ENCODE assay signal across 27 cellular contexts in genomic region chr14:88025350-88025749, GRCh38. TPM values are rescaled to one million over a fixed set of nuclear protein-coding genes. Genes with fewer than 3 reads are reported as not detected.
DNase-seq lines count a peak whose midpoint lies in the region; ATAC-seq and TF ChIP-seq lines count a peak whose summit lies in the region.
"Had no signal": no experiment of that assay in that cellular context is flagged by ENCODE, and none has a peak within 500 bp of the region (broad histone marks: within the 10 kb centered on the region; RNA-seq: fewer than 3 reads in every experiment).

No MANE protein-coding gene starts in this region.

- no peak overlapping the region for H3K27ac ChIP-seq in CD4-positive, alpha-beta memory T cell (ENCODE audit: low read depth, low read length)
- H3K27ac ChIP-seq in endodermal cell (ENCODE audit: low read depth, low read length) (peak overlapping the region; percentile 39), OCI-LY7 (ENCODE audit: low read depth, low read length, poor library complexity, severe bottlenecking) (no peak overlapping the region)
- no peak overlapping the region for H3K27ac ChIP-seq in naive thymus-derived CD4-positive, alpha-beta T cell (ENCODE audit: low read depth, low read length)
- H3K27ac ChIP-seq: brain microvascular endothelial cell, RWPE1, SK-N-MC had no signal

- no peak overlapping the region for H3K4me3 ChIP-seq in CD4-positive, alpha-beta memory T cell (ENCODE audit: low read length in 2 of 2)
- no peak overlapping the region for H3K4me3 ChIP-seq in Loucy (ENCODE audit: low read length, poor library complexity, severe bottlenecking)
- peak overlapping the region; percentile 37 for H3K4me3 ChIP-seq in endodermal cell (ENCODE audit: low read length)
- no peak overlapping the region for H3K4me3 ChIP-seq in naive thymus-derived CD4-positive, alpha-beta T cell (ENCODE audit: low read length)
- H3K4me3 ChIP-seq in OCI-LY7 (ENCODE audit: low read depth, low read length, poor library complexity, severe bottlenecking), result no peak overlapping the region
- H3K4me3 ChIP-seq: SK-N-MC had no signal

- H3K36me3 ChIP-seq in CD4-positive, alpha-beta memory T cell (ENCODE audit: insufficient read depth, low read length), result no peaks in the 10 kb centered on the region
- no peaks in the 10 kb centered on the region for H3K36me3 ChIP-seq in Loucy (ENCODE audit: insufficient read depth, low read length)
- H3K36me3 ChIP-seq in endodermal cell (ENCODE audit: control insufficient read depth, insufficient read depth, low read length), result no peaks in the 10 kb centered on the region
- no peaks in the 10 kb centered on the region for H3K36me3 ChIP-seq in naive thymus-derived CD4-positive, alpha-beta T cell (ENCODE audit: control insufficient read depth in 2 of 3, insufficient read depth in 3 of 3, low read length in 3 of 3)
- H3K36me3 ChIP-seq in OCI-LY7 (ENCODE audit: insufficient read depth, low read length), result no peaks in the 10 kb centered on the region
- H3K36me3 ChIP-seq: brain microvascular endothelial cell had no signal

- peaks cover 58 to 87% (median 74%) of the 10 kb centered on the region in 4 donors for H3K4me1 Mint-ChIP-seq in CD4-positive, alpha-beta memory T cell
- H3K4me1 Mint-ChIP-seq in endodermal cell, result peaks cover 45% of the 10 kb centered on the region
- peaks cover 56 to 89% (median 75%) of the 10 kb centered on the region in 7 donors for H3K4me1 Mint-ChIP-seq in naive thymus-derived CD4-positive, alpha-beta T cell
- no peaks in the 10 kb centered on the region for H3K4me1 Mint-ChIP-seq in HFFc6 (ENCODE audit: low read depth)

- WGBS in endodermal cell (ENCODE audit: insufficient coverage in 1 of 2, insufficient read length in 1 of 2), 2 experiments, result 89 to 94% methylated on average over 2 to 3 of the region's 3 CpGs

- H3K9ac ChIP-seq in Loucy (ENCODE audit: low read depth, low read length, poor library complexity, severe bottlenecking) (no peak overlapping the region), endodermal cell (ENCODE audit: extremely low read depth, low read length, poor library complexity, severe bottlenecking) (no peak overlapping the region)

- H4K20me1 ChIP-seq in Loucy (ENCODE audit: insufficient read depth, low read length, poor library complexity, severe bottlenecking) (no peaks in the 10 kb centered on the region), OCI-LY7 (ENCODE audit: insufficient read depth, low read length) (no peaks in the 10 kb centered on the region)

- peaks cover 73% of the 10 kb centered on the region for H3K4me1 ChIP-seq in CD4-positive, alpha-beta memory T cell (ENCODE audit: insufficient read depth, low read length)
- peaks cover 40% of the 10 kb centered on the region for H3K4me1 ChIP-seq in Loucy (ENCODE audit: insufficient read depth, low read length, poor library complexity, severe bottlenecking)
- peaks cover 7% of the 10 kb centered on the region for H3K4me1 ChIP-seq in endodermal cell (ENCODE audit: control insufficient read depth, insufficient read depth, low read length)
- peaks cover 43 to 45% of the 10 kb centered on the region in 2 donors for H3K4me1 ChIP-seq in naive thymus-derived CD4-positive, alpha-beta T cell (ENCODE audit: control insufficient read depth in 2 of 2, insufficient read depth in 2 of 2, low read length in 2 of 2)
- peaks cover 12% of the 10 kb centered on the region for H3K4me1 ChIP-seq in OCI-LY7 (ENCODE audit: insufficient read depth, low read length, poor library complexity, severe bottlenecking)

- H3K4me3 Mint-ChIP-seq in CD4-positive, alpha-beta memory T cell, result peak overlapping the region in 2 of 8 donors; percentile 46 to 51
- peak overlapping the region; percentile 23 for H3K4me3 Mint-ChIP-seq in endodermal cell
- H3K4me3 Mint-ChIP-seq in naive thymus-derived CD4-positive, alpha-beta T cell, result peak overlapping the region in 3 of 10 donors; percentile 8 to 28 (median 25)
- H3K4me3 Mint-ChIP-seq in HFFc6, result no peak overlapping the region
- H3K4me3 Mint-ChIP-seq: H9; stimulated activated naive CD8-positive, alpha-beta T cell treated with anti-CD3 and anti-CD28 coated beads, Interleukin-15, amount 100 ng/mL, for 72 hours had no signal

- H3K9me3 ChIP-seq in CD4-positive, alpha-beta memory T cell (ENCODE audit: control insufficient read depth in 1 of 2, low read length in 2 of 2), result no peaks in the 10 kb centered on the region
- H3K9me3 ChIP-seq in Loucy (ENCODE audit: insufficient read depth, low read depth, low read length) (no peaks in the 10 kb centered on the region), endodermal cell (ENCODE audit: control insufficient read depth, low read length) (no peaks in the 10 kb centered on the region), OCI-LY7 (ENCODE audit: low read length) (no peaks in the 10 kb centered on the region)
- no peaks in the 10 kb centered on the region for H3K9me3 ChIP-seq in naive thymus-derived CD4-positive, alpha-beta T cell (ENCODE audit: control insufficient read depth in 2 of 3, low read length in 3 of 3)

- no TSS peak for BruUV-seq in OCI-LY7 (replicated peaks; lab: Mats Ljungman, UMichigan)

- peak overlapping the region in 5 of 7 donors; percentile 5 to 84 (median 66) for H3K27ac Mint-ChIP-seq in CD4-positive, alpha-beta memory T cell
- H3K27ac Mint-ChIP-seq in endodermal cell (peak overlapping the region; percentile 91), HFFc6 (no peak overlapping the region)
- peak overlapping the region in 8 of 9 donors; percentile 43 to 89 (median 74) for H3K27ac Mint-ChIP-seq in naive thymus-derived CD4-positive, alpha-beta T cell
- H3K27ac Mint-ChIP-seq: H9 had no signal

- H3K27me3 ChIP-seq in CD4-positive, alpha-beta memory T cell (ENCODE audit: insufficient read depth, low read length), result no peaks in the 10 kb centered on the region
- no peaks in the 10 kb centered on the region for H3K27me3 ChIP-seq in Loucy (ENCODE audit: insufficient read depth, low read length, poor library complexity, severe bottlenecking)
- H3K27me3 ChIP-seq in endodermal cell (ENCODE audit: control insufficient read depth, insufficient read depth, low read length, poor library complexity, severe bottlenecking), result no peaks in the 10 kb centered on the region
- no peaks in the 10 kb centered on the region for H3K27me3 ChIP-seq in naive thymus-derived CD4-positive, alpha-beta T cell (ENCODE audit: control insufficient read depth in 2 of 2, insufficient read depth in 2 of 2, low read length in 2 of 2)
- H3K27me3 ChIP-seq: brain microvascular endothelial cell had no signal

- CTCF ChIA-PET in CD4-positive, alpha-beta memory T cell (lab: Charles Lee; ENCODE audit: partially characterized antibody), result interaction anchor here (1.9 kb wide), 1 partner anchor 11 kb away, joined by 9 read pairs; no protein-coding TSS in a partner anchor
- CTCF ChIA-PET in naive thymus-derived CD4-positive, alpha-beta T cell (lab: Charles Lee), result no interaction called here
- CTCF ChIA-PET in OCI-LY7 (lab: Charles Lee; ENCODE audit: unreplicated experiment), result no interaction called here

- intact Hi-C loops in CD4-positive, alpha-beta memory T cell (cut with micrococcal nuclease), result no loop called here
- intact Hi-C loops in naive thymus-derived CD4-positive, alpha-beta T cell (cut with micrococcal nuclease), result loop anchor here in 1 of 2 donors (2.0 kb wide), 1 partner anchor 33 kb away; the partner anchor contains the start of gene GALC
- intact Hi-C loops in OCI-LY7 (cut with micrococcal nuclease; ENCODE audit: unreplicated experiment), result no loop called here

- POLR2A ChIA-PET in CD4-positive, alpha-beta memory T cell (lab: Charles Lee; ENCODE audit: partially characterized antibody), result interaction anchor here (2.0 to 2.4 kb wide), 3 partner anchors 8 to 32 kb away, joined by 8 to 18 read pairs (median 14); partner anchors contain the start of genes GALC and GPR65
- POLR2A ChIA-PET in naive thymus-derived CD4-positive, alpha-beta T cell (lab: Charles Lee), result interaction anchor here (1.9 to 3.8 kb wide), 2 partner anchors 11 to 19 kb away, joined by 5 to 24 read pairs; partner anchors contain the start of gene GPR65
- POLR2A ChIA-PET in OCI-LY7 (lab: Charles Lee), result no interaction called here

- TF ChIP-seq CTCF in Loucy (conservative IDR thresholded peaks at IDR 0.05; ENCODE audit: low read length) (no peak), endodermal cell (conservative IDR thresholded peaks at IDR 0.05) (no peak), OCI-LY7 (conservative IDR thresholded peaks at IDR 0.05; ENCODE audit: low read length) (no peak), HFFc6 (IDR thresholded peaks at IDR 0.05) (no peak)

- H3K9me3 Mint-ChIP-seq in CD4-positive, alpha-beta memory T cell, result peaks cover 0 to 5% (median 0%) of the 10 kb centered on the region in 8 donors
- H3K9me3 Mint-ChIP-seq in endodermal cell, result no peaks in the 10 kb centered on the region
- H3K9me3 Mint-ChIP-seq in naive thymus-derived CD4-positive, alpha-beta T cell, result peaks cover 0 to 7% (median 0%) of the 10 kb centered on the region in 11 donors
- no peaks in the 10 kb centered on the region for H3K9me3 Mint-ChIP-seq in HFFc6
- H3K9me3 Mint-ChIP-seq: H9 had no signal

- H3K79me2 ChIP-seq in Loucy (ENCODE audit: insufficient read depth, low read length) (no peaks in the 10 kb centered on the region), OCI-LY7 (ENCODE audit: insufficient read depth, low read depth, low read length) (no peaks in the 10 kb centered on the region)

- H3K27me3 Mint-ChIP-seq in CD4-positive, alpha-beta memory T cell, result no peaks in the 10 kb centered on the region
- H3K27me3 Mint-ChIP-seq in endodermal cell (ENCODE audit: insufficient read depth) (no peaks in the 10 kb centered on the region), HFFc6 (ENCODE audit: insufficient read depth) (peaks cover 1% of the 10 kb centered on the region)
- H3K27me3 Mint-ChIP-seq in naive thymus-derived CD4-positive, alpha-beta T cell, result no peaks in the 10 kb centered on the region
- H3K27me3 Mint-ChIP-seq: stimulated activated naive CD8-positive, alpha-beta T cell treated with anti-CD3 and anti-CD28 coated beads, Interleukin-15, amount 100 ng/mL, for 72 hours had no signal

- H3K9me2 ChIP-seq in Loucy (replicated peaks; ENCODE audit: low read depth, low read length) (no peaks in the 10 kb centered on the region), OCI-LY7 (ENCODE audit: insufficient read depth, low read length) (no peaks in the 10 kb centered on the region)

- H3K4me2 ChIP-seq in Loucy (ENCODE audit: low read depth, low read length, poor library complexity, severe bottlenecking) (no peak overlapping the region), OCI-LY7 (ENCODE audit: low read length) (no peak overlapping the region)

- H3K36me3 Mint-ChIP-seq in CD4-positive, alpha-beta memory T cell, result peaks cover 0 to 8% of the 10 kb centered on the region in 2 donors
- H3K36me3 Mint-ChIP-seq in endodermal cell (ENCODE audit: low read depth) (no peaks in the 10 kb centered on the region), HFFc6 (ENCODE audit: low read depth) (no peaks in the 10 kb centered on the region)
- peaks cover 0 to 53% (median 4%) of the 10 kb centered on the region in 5 donors for H3K36me3 Mint-ChIP-seq in naive thymus-derived CD4-positive, alpha-beta T cell

- no peak for ATAC-seq in naive thymus-derived CD4-positive, alpha-beta T cell
- ATAC-seq in GM18868 (IDR thresholded peaks at IDR 0.05; ENCODE audit: unreplicated experiment), result no peak
- ATAC-seq: esophagus mucosa; stimulated activated naive CD8-positive, alpha-beta T cell treated with anti-CD3 and anti-CD28 coated beads, Interleukin-15, amount 100 ng/mL, for 72 hours had no signal

- H3F3A ChIP-seq in Loucy (ENCODE audit: low read depth), result no peaks in the 10 kb centered on the region

- DNase-seq in CD4-positive, alpha-beta memory T cell, result no peak
- DNase-seq in endodermal cell (no peak), OCI-LY7 (ENCODE audit: low spot score) (no peak), HFFc6 (no peak)
- no peak for DNase-seq in naive thymus-derived CD4-positive, alpha-beta T cell
- no peak for DNase-seq in activated effector memory CD4-positive, alpha-beta T cell treated with Interleukin-2 at 50 U/mL for 16 hours
- DNase-seq: activated CD4-positive, alpha-beta T cell treated with anti-CD3 and anti-CD28 coated beads for 4 hours; activated naive CD4-positive, alpha-beta T cell; amniotic stem cell; brain microvascular endothelial cell; DMS153; foreskin fibroblast; H9; mesenchymal stem cell; MM.1S; NCI-H1417; NCI-H2029 treated with DMSO at 0.1 percent for 48 hours; NCI-H226; NCI-H748 treated with DMSO at 0.1 percent for 48 hours; occipital lobe; stimulated activated naive CD8-positive, alpha-beta T cell treated with anti-CD3 and anti-CD28 coated beads, Interleukin-15, amount 100 ng/mL, for 72 hours had no signal

- H2AFZ ChIP-seq in Loucy (ENCODE audit: low read length) (peak overlapping the region; percentile 13; the same call in 1 of the 2 replicates), OCI-LY7 (ENCODE audit: low read length) (no peak overlapping the region)

RNA-seq across cellular contexts. Expression of gene GPR65, which starts 20.4 kb away (rescaled TPM):
- total RNA-seq in CD4-positive, alpha-beta memory T cell, result 10 to 100 TPM; 14.2 to 15.5 TPM
- 10 to 100 TPM; 26.0 to 35.0 TPM for polyA plus RNA-seq in CD4-positive, alpha-beta memory T cell
- not detected for total RNA-seq in endodermal cell
- not detected for polyA plus RNA-seq in endodermal cell (2013, experiment 1 of 2)
- polyA plus RNA-seq in endodermal cell (2013, experiment 2 of 2), result not detected
- 10 to 100 TPM in 2 of 5 experiments, 1 to 10 TPM in 3; 9.0 to 18.6 (median 10.0) TPM for total RNA-seq in naive thymus-derived CD4-positive, alpha-beta T cell
- polyA plus RNA-seq in naive thymus-derived CD4-positive, alpha-beta T cell, result 10 to 100 TPM in 1 of 2 donors, 1 to 10 TPM in 1; 7.6 to 10.9 TPM
- total RNA-seq in OCI-LY7 (2014; rRNA removed; shearing (Covaris generic)), result 4.5 and 6.1 TPM in 2 replicates
- total RNA-seq in OCI-LY7 (2022), result 8.0 and 8.2 TPM in 2 replicates
- total RNA-seq in HFFc6 (2021; fragmentation: NEBNext Ultra II Directional; extraction: Animal tissue kit (Norgen Biotek cat#: 25700)), result under 1 TPM in 5 of 6 experiments, not detected in 1; 0.07 to 0.34 (median 0.20) TPM
- total RNA-seq: G401, H9 had no signal

RNA-seq across cellular contexts. Expression of gene GALC, which starts 32.4 kb away (rescaled TPM):
- 10 to 100 TPM; 26.6 to 28.7 TPM for total RNA-seq in CD4-positive, alpha-beta memory T cell
- 10 to 100 TPM; 23.4 to 27.9 TPM for polyA plus RNA-seq in CD4-positive, alpha-beta memory T cell
- total RNA-seq in endodermal cell (10 to 100 TPM; 31.8 to 76.0 TPM), OCI-LY7 (2022) (18.0 and 21.3 TPM in 2 replicates)
- 36.8 TPM for polyA plus RNA-seq in endodermal cell (2013, experiment 1 of 2)
- polyA plus RNA-seq in endodermal cell (2013, experiment 2 of 2), result 35.6 TPM
- total RNA-seq in naive thymus-derived CD4-positive, alpha-beta T cell, result 10 to 100 TPM; 17.8 to 26.1 (median 22.3) TPM
- 1 to 10 TPM; 7.1 to 7.8 TPM for polyA plus RNA-seq in naive thymus-derived CD4-positive, alpha-beta T cell
- 4.4 and 7.5 TPM in 2 replicates for total RNA-seq in OCI-LY7 (2014; rRNA removed; shearing (Covaris generic))
- total RNA-seq in HFFc6 (2021; fragmentation: NEBNext Ultra II Directional; extraction: Animal tissue kit (Norgen Biotek cat#: 25700)), result 10 to 100 TPM in 5 of 6 experiments, 1 to 10 TPM in 1; 9.3 to 11.8 (median 10.8) TPM

Comparison
In these comparisons a context has a peak if more than half of its experiments do, and no peak if none do; other contexts are left out.
1. RNA of gene GPR65, which starts 20.4 kb away (total RNA-seq): 14.2 to 15.5 TPM in CD4-positive, alpha-beta memory T cell, 9.0 to 18.6 TPM in naive thymus-derived CD4-positive, alpha-beta T cell and 4.5 to 8.2 TPM in OCI-LY7; 0.07 to 0.34 TPM in HFFc6 and not detected in endodermal cell; every median in the first group is over 4 times any median in the second.